Comparison of ENCODE assay signal across 14 cellular contexts in genomic region chr1:236997882-236998281, GRCh38. TPM values are rescaled to one million over a fixed set of nuclear protein-coding genes. Genes with fewer than 3 reads are reported as not detected.
DNase-seq lines count a peak whose midpoint lies in the region; ATAC-seq and TF ChIP-seq lines count a peak whose summit lies in the region.
"Had no signal": no experiment of that assay in that cellular context is flagged by ENCODE, and none has a peak within 500 bp of the region (broad histone marks: within the 10 kb centered on the region; RNA-seq: fewer than 3 reads in every experiment).

No MANE protein-coding gene starts in this region.

- no peaks in the 10 kb centered on the region for H3K4me1 Mint-ChIP-seq in stimulated activated effector memory CD8-positive, alpha-beta T cell treated with anti-CD3 and anti-CD28 coated beads, Interleukin-12 subunit alpha, Interleukin-12 subunit beta, amount 100 ng/mL, for 72 hours

- CTCF ChIA-PET in HEK293 (lab: Yijun Ruan, JAX) = interaction anchor here (0.7 to 1.0 kb wide), 3 partner anchors 16 to 1418 kb away, joined by 3 read pairs; no protein-coding TSS in a partner anchor

- ATAC-seq in heart right ventricle = peak; percentile 82 to 92 (median 90)
- ATAC-seq in stimulated activated effector memory CD8-positive, alpha-beta T cell treated with anti-CD3 and anti-CD28 coated beads, Interleukin-12 subunit alpha, Interleukin-12 subunit beta, amount 100 ng/mL, for 72 hours = peak; percentile 27
- no peak for ATAC-seq in HG02763 (IDR thresholded peaks at IDR 0.05; ENCODE audit: unreplicated experiment)
- ATAC-seq in GM18868 (IDR thresholded peaks at IDR 0.05; ENCODE audit: unreplicated experiment) = no peak

- no peak overlapping the region for H3K4me3 ChIP-seq in HEK293 (ENCODE audit: low read depth, low read length)
- peak overlapping the region in 8 of 10 donors; percentile 9 to 42 (median 34) for H3K4me3 ChIP-seq in heart right ventricle
- H3K4me3 ChIP-seq: ovary had no signal

- TF ChIP-seq CTCF in HEK293 (tag by site-specific recombination; IDR thresholded peaks at IDR 0.05) (no peak), heart right ventricle (IDR thresholded peaks at IDR 0.05) (peak in 2 of 9 donors; percentile 29 to 33)

- WGBS in heart right ventricle, 2 donors = 30 to 50% methylated on average over 12 of the region's 12 CpGs

- H3K36me3 ChIP-seq in HEK293 (ENCODE audit: control insufficient read depth in 2 of 2, insufficient read depth in 1 of 2, low read length in 2 of 2) (no peaks in the 10 kb centered on the region), heart right ventricle (no peaks in the 10 kb centered on the region)
- H3K36me3 ChIP-seq: BE2C, ovary had no signal

- DNase-seq in SHP77 treated with DMSO at 0.1 percent for 48 hours (lab: John Stamatoyannopoulos, UW) = peak; percentile 50
- DNase-seq in heart right ventricle = peak; percentile 63 to 69
- no peak for DNase-seq in stimulated activated effector memory CD8-positive, alpha-beta T cell treated with anti-CD3 and anti-CD28 coated beads, Interleukin-12 subunit alpha, Interleukin-12 subunit beta, amount 100 ng/mL, for 72 hours (ENCODE audit: low spot score in 2 of 2)
- no peak for DNase-seq in stimulated activated CD4-positive, alpha-beta T cell treated with anti-CD3 and anti-CD28 coated beads, Interleukin-12 subunit alpha, Interleukin-12 subunit beta, amount 100 ng/mL, for 4 hours
- DNase-seq: activated effector memory CD4-positive, alpha-beta T cell treated with Interleukin-2 at 50 U/mL for 16 hours; BE2C; NCI-H1694 treated with DMSO at 0.1 percent for 48 hours; ovary; substantia nigra had no signal

- H3K4me1 ChIP-seq in HEK293 (ENCODE audit: control insufficient read depth, insufficient read depth, low read length) (no peaks in the 10 kb centered on the region), heart right ventricle (peaks cover 0 to 22% (median 0%) of the 10 kb centered on the region in 9 donors)
- H3K4me1 ChIP-seq: BE2C had no signal

- no peaks in the 10 kb centered on the region for H3K9me3 Mint-ChIP-seq in stimulated activated effector memory CD8-positive, alpha-beta T cell treated with anti-CD3 and anti-CD28 coated beads, Interleukin-12 subunit alpha, Interleukin-12 subunit beta, amount 100 ng/mL, for 72 hours

- no peaks in the 10 kb centered on the region for H3K27me3 ChIP-seq in heart right ventricle
- H3K27me3 ChIP-seq: BE2C, ovary had no signal

- H3K9me3 ChIP-seq in HEK293 (ENCODE audit: control insufficient read depth, insufficient read depth, low read depth, low read length) (no peaks in the 10 kb centered on the region), heart right ventricle (no peaks in the 10 kb centered on the region)
- H3K9me3 ChIP-seq: BE2C, ovary had no signal

- POLR2A ChIA-PET in HEK293 (lab: Yijun Ruan, JAX) = no interaction called here

- intact Hi-C loops in heart right ventricle (cut with DNase I) = loop anchor here in 5 of 10 donors (1.0 to 10.0 kb wide), 5 partner anchors 34 to 106 kb away; partner anchors contain the start of gene RYR2 (in 5 of the 5)

- no peak overlapping the region for H3K27ac ChIP-seq in HEK293 (ENCODE audit: extremely low read depth, low read depth, low read length)
- H3K27ac ChIP-seq in heart right ventricle = peak overlapping the region; percentile 80 to 97 (median 91)
- H3K27ac ChIP-seq: KMS-11, ovary had no signal

- H3K27ac Mint-ChIP-seq in stimulated activated effector memory CD8-positive, alpha-beta T cell treated with anti-CD3 and anti-CD28 coated beads, Interleukin-12 subunit alpha, Interleukin-12 subunit beta, amount 100 ng/mL, for 72 hours = no peak overlapping the region

- no peaks in the 10 kb centered on the region for H3K36me3 Mint-ChIP-seq in stimulated activated effector memory CD8-positive, alpha-beta T cell treated with anti-CD3 and anti-CD28 coated beads, Interleukin-12 subunit alpha, Interleukin-12 subunit beta, amount 100 ng/mL, for 72 hours

- H3K4me3 Mint-ChIP-seq in stimulated activated effector memory CD8-positive, alpha-beta T cell treated with anti-CD3 and anti-CD28 coated beads, Interleukin-12 subunit alpha, Interleukin-12 subunit beta, amount 100 ng/mL, for 72 hours = no peak overlapping the region

TF ChIP-seq in HEK293, 187 proteins besides CTCF, POLR2A, EP300 and RAD21:
- TF ChIP-seq, protein P1, sequence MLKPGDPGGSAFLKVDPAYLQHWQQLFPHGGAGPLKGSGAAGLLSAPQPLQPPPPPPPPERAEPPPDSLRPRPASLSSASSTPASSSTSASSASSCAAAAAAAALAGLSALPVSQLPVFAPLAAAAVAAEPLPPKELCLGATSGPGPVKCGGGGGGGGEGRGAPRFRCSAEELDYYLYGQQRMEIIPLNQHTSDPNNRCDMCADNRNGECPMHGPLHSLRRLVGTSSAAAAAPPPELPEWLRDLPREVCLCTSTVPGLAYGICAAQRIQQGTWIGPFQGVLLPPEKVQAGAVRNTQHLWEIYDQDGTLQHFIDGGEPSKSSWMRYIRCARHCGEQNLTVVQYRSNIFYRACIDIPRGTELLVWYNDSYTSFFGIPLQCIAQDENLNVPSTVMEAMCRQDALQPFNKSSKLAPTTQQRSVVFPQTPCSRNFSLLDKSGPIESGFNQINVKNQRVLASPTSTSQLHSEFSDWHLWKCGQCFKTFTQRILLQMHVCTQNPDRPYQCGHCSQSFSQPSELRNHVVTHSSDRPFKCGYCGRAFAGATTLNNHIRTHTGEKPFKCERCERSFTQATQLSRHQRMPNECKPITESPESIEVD (tag by site-specific recombination; IDR thresholded peaks at IDR 0.05) = no peak
- no peak for TF ChIP-seq TCF7L2 (IDR thresholded peaks at IDR 0.05; ENCODE audit: borderline replicate concordance, low read depth, low read length)
- TF ChIP-seq ZNF660 (tag by site-specific recombination; IDR thresholded peaks at IDR 0.05) = 0 out of 2 replicates have a peak, but pooled peaks have one; percentile 46
- TF ChIP-seq ZBTB17 (tag by site-specific recombination; IDR thresholded peaks at IDR 0.05) = peak; percentile 67; the same call in 1 of the 2 replicates
- 0 out of 2 replicates have a peak, but pooled peaks have one; percentile 25 for TF ChIP-seq ZBTB21 (tag by site-specific recombination; IDR thresholded peaks at IDR 0.05)
- no peak for TF ChIP-seq ZNF423 (tag by site-specific recombination; IDR thresholded peaks at IDR 0.05)
- peak; percentile 83 for TF ChIP-seq ZNF335 (tag by site-specific recombination; conservative IDR thresholded peaks at IDR 0.05)
TF ChIP-seq in HEK293: peak in this region for 4.

RNA-seq across cellular contexts. Expression of gene MT1HL1, which starts 6.4 kb away (rescaled TPM):
- total RNA-seq in heart right ventricle = not detected
- polyA plus RNA-seq in heart right ventricle = not detected
- total RNA-seq: mononuclear cell, ovary had no signal
- polyA plus RNA-seq: ovary had no signal

RNA-seq across cellular contexts. Expression of gene RYR2, which starts 44.1 kb away (rescaled TPM):
- 1,000 to 10,000 TPM in 5 of 10 donors, 100 to 1,000 TPM in 5; 505 to 1,252 (median 983) TPM for total RNA-seq in heart right ventricle
- polyA plus RNA-seq in heart right ventricle = 100 to 1,000 TPM in 1 of 2 donors, 10 to 100 TPM in 1; 43.1 to 174 TPM

Comparison
In these comparisons a context has a peak if more than half of its experiments do, and no peak if none do; other contexts are left out.
1. DNase-seq: peak in SHP77 treated with DMSO at 0.1 percent for 48 hours (single experiment) and heart right ventricle (2 of 2); none in stimulated activated effector memory CD8-positive, alpha-beta T cell treated with anti-CD3 and anti-CD28 coated beads, Interleukin-12 subunit alpha, Interleukin-12 subunit beta, amount 100 ng/mL, for 72 hours (0 of 2) and stimulated activated CD4-positive, alpha-beta T cell treated with anti-CD3 and anti-CD28 coated beads, Interleukin-12 subunit alpha, Interleukin-12 subunit beta, amount 100 ng/mL, for 4 hours (single experiment).
2. ATAC-seq: peak in heart right ventricle (8 of 8) and stimulated activated effector memory CD8-positive, alpha-beta T cell treated with anti-CD3 and anti-CD28 coated beads, Interleukin-12 subunit alpha, Interleukin-12 subunit beta, amount 100 ng/mL, for 72 hours (single experiment); none in HG02763 (single experiment) and GM18868 (single experiment).